ENCODE assay signal across 1 cellular context in the genomic region with DNA sequence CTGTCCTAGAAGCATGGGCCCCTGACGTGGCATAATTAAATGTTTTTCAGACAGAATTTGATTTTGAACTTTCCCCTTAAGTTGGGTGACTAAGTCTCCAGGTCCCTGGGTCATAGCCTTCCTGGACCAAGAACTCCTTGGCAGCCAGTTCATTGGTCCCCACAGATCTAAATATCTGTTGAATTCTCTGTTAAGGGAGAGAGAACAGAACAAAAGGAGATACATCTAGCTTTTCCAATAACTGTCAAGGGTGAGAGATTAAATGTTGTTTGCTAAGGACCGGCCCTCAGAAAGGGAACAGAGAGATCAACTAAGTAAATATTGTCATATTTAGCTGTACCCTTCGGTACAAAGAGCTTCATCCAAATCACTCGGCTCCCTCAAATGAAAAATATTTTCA.
TF ChIP-seq lines count a peak whose summit lies in the region.

No MANE protein-coding gene starts in this region.

TF ChIP-seq in HepG2, 621 proteins besides CTCF, POLR2A, EP300 and RAD21 (continued from another document):
- TF ChIP-seq, protein P1, sequence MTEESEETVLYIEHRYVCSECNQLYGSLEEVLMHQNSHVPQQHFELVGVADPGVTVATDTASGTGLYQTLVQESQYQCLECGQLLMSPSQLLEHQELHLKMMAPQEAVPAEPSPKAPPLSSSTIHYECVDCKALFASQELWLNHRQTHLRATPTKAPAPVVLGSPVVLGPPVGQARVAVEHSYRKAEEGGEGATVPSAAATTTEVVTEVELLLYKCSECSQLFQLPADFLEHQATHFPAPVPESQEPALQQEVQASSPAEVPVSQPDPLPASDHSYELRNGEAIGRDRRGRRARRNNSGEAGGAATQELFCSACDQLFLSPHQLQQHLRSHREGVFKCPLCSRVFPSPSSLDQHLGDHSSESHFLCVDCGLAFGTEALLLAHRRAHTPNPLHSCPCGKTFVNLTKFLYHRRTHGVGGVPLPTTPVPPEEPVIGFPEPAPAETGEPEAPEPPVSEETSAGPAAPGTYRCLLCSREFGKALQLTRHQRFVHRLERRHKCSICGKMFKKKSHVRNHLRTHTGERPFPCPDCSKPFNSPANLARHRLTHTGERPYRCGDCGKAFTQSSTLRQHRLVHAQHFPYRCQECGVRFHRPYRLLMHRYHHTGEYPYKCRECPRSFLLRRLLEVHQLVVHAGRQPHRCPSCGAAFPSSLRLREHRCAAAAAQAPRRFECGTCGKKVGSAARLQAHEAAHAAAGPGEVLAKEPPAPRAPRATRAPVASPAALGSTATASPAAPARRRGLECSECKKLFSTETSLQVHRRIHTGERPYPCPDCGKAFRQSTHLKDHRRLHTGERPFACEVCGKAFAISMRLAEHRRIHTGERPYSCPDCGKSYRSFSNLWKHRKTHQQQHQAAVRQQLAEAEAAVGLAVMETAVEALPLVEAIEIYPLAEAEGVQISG (CRISPR knock-in tag; IDR thresholded peaks at IDR 0.05) = no peak
- TF ChIP-seq CREM (IDR thresholded peaks at IDR 0.05) (peak; percentile 54; the same call in 1 of the 2 replicates), CREM (CRISPR knock-in tag; IDR thresholded peaks at IDR 0.05) (no peak), ZNF235 (CRISPR knock-in tag; IDR thresholded peaks at IDR 0.05; ENCODE audit: borderline replicate concordance) (no peak), ATF7 (IDR thresholded peaks at IDR 0.05) (no peak), ATF7 (CRISPR knock-in tag; IDR thresholded peaks at IDR 0.05) (no peak), TSC22D2 (CRISPR knock-in tag; IDR thresholded peaks at IDR 0.05; ENCODE audit: borderline replicate concordance) (no peak), MTA1 (CRISPR knock-in tag; IDR thresholded peaks at IDR 0.05; ENCODE audit: borderline replicate concordance) (no peak; the same call in 1 of the 2 replicates), RXRB (CRISPR knock-in tag; IDR thresholded peaks at IDR 0.05; ENCODE audit: borderline replicate concordance) (0 out of 2 replicates have a peak, but pooled peaks have one; percentile 29), MIXL1 (CRISPR knock-in tag; IDR thresholded peaks at IDR 0.05) (peak; percentile 69; the same call in 1 of the 2 replicates), ZNF441 (CRISPR knock-in tag; IDR thresholded peaks at IDR 0.05; ENCODE audit: borderline replicate concordance) (no peak), POGZ (CRISPR knock-in tag; IDR thresholded peaks at IDR 0.05) (peak; percentile 17; the same call in 1 of the 2 replicates), NR3C1 (CRISPR knock-in tag; IDR thresholded peaks at IDR 0.05) (no peak), ATF7-NPFF (CRISPR knock-in tag; IDR thresholded peaks at IDR 0.05; ENCODE audit: low read depth) (no peak), LCORL (IDR thresholded peaks at IDR 0.05) (no peak), LCORL (CRISPR knock-in tag; IDR thresholded peaks at IDR 0.05) (peak; percentile 63)
- TF ChIP-seq, protein P2, sequence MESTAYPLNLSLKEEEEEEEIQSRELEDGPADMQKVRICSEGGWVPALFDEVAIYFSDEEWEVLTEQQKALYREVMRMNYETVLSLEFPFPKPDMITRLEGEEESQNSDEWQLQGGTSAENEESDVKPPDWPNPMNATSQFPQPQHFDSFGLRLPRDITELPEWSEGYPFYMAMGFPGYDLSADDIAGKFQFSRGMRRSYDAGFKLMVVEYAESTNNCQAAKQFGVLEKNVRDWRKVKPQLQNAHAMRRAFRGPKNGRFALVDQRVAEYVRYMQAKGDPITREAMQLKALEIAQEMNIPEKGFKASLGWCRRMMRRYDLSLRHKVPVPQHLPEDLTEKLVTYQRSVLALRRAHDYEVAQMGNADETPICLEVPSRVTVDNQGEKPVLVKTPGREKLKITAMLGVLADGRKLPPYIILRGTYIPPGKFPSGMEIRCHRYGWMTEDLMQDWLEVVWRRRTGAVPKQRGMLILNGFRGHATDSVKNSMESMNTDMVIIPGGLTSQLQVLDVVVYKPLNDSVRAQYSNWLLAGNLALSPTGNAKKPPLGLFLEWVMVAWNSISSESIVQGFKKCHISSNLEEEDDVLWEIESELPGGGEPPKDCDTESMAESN (CRISPR knock-in tag; conservative IDR thresholded peaks at IDR 0.05) = no peak
- TF ChIP-seq, protein P3, sequence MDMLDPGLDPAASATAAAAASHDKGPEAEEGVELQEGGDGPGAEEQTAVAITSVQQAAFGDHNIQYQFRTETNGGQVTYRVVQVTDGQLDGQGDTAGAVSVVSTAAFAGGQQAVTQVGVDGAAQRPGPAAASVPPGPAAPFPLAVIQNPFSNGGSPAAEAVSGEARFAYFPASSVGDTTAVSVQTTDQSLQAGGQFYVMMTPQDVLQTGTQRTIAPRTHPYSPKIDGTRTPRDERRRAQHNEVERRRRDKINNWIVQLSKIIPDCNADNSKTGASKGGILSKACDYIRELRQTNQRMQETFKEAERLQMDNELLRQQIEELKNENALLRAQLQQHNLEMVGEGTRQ (IDR thresholded peaks at IDR 0.05; ENCODE audit: low read depth, low read length) = no peak
- TF ChIP-seq, protein P3 (CRISPR knock-in tag; IDR thresholded peaks at IDR 0.05; ENCODE audit: borderline replicate concordance) = no peak
TF ChIP-seq in HepG2: peak in this region for 46.
